In the genomic region with DNA sequence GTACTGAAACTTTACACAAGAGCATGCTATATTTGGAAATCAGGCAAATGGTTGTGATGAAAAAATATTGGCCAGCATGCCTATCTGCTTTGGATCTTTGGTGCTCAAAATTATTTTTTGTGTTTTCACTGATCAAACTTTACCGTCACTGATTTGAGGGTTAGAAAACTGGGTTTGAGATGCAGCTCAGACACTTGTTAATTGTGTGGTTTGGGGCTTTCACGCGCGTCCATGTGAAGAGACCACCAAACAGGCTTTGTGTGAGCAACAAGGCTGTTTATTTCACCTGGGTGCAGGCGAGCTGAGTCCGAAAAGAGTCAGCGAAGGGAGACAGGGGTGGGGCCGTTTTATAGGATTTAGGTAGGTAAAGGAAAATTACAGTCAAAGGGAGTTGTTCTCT, we compare ENCODE assay signal across 8 cellular contexts.
DNase-seq lines count a peak whose midpoint lies in the region; ATAC-seq and TF ChIP-seq lines count a peak whose summit lies in the region.
"Not testable (repeated sequence)": the region's sequence is repeated elsewhere in the genome, so short reads cannot be mapped to it uniquely, and the experiment has no call there.

No MANE protein-coding gene starts in this region.

- H3K23ac ChIP-seq in mesenchymal stem cell (ENCODE audit: low read length in 2 of 2), result not testable (repeated sequence)

- not testable (repeated sequence) for H3K9me2 ChIP-seq in GM23338 (ENCODE audit: insufficient read depth); Loucy (replicated peaks; ENCODE audit: low read depth, low read length)

- H3K14ac ChIP-seq in mesenchymal stem cell (ENCODE audit: low read length in 2 of 2), result not testable (repeated sequence)

- not testable (repeated sequence) for H3F3A ChIP-seq in GM23338 (replicated peaks; ENCODE audit: low read depth); Loucy (ENCODE audit: low read depth); neural progenitor cell (ENCODE audit: low read depth)

- H3K18ac ChIP-seq in mesenchymal stem cell (ENCODE audit: low read depth in 1 of 2, low read length in 2 of 2), result not testable (repeated sequence)

- H2AK5ac ChIP-seq in mesenchymal stem cell (ENCODE audit: low read length, severe bottlenecking), result not testable (repeated sequence)

- not testable (repeated sequence) for H2BK120ac ChIP-seq in mesenchymal stem cell (ENCODE audit: low read depth, low read length)

- WGBS in endodermal cell (ENCODE audit: insufficient coverage in 1 of 2, insufficient read length in 1 of 2), 2 experiments, result 52 to 90% methylated on average over 4 to 8 of the region's 8 CpGs
- 64% methylated on average over 8 of the region's 8 CpGs for WGBS in mesenchymal stem cell

- H2BK5ac ChIP-seq in mesenchymal stem cell (ENCODE audit: low read depth, low read length, poor library complexity, severe bottlenecking), result not testable (repeated sequence)

- H2BK12ac ChIP-seq in mesenchymal stem cell (ENCODE audit: low read length in 2 of 2), result not testable (repeated sequence)

- H4K8ac ChIP-seq in mesenchymal stem cell (ENCODE audit: low read length), result not testable (repeated sequence)

- not testable (repeated sequence) for H3K4me3 ChIP-seq in GM23338; HUES48 (ENCODE audit: low read depth, low read length); Loucy (ENCODE audit: low read length, poor library complexity, severe bottlenecking); endodermal cell (ENCODE audit: low read length); mesenchymal stem cell (ENCODE audit: insufficient read depth in 1 of 2, low read depth in 1 of 2, low read length in 2 of 2); neural progenitor cell

- ATAC-seq in GM23338, result not testable (repeated sequence)
- ATAC-seq in natural killer cell, result peak in 2 of 3 donors; percentile 55 to 58

- not testable (repeated sequence) for H3K27ac ChIP-seq in GM23338 (ENCODE audit: low read depth); endodermal cell (ENCODE audit: low read depth, low read length); mesenchymal stem cell (ENCODE audit: low read length, poor library complexity, severe bottlenecking); neural progenitor cell
- H3K27ac ChIP-seq in HUES48 (ENCODE audit: low read depth, low read length), result peak overlapping the region; percentile 33

- not testable (repeated sequence) for H3K4me2 ChIP-seq in GM23338; Loucy (ENCODE audit: low read depth, low read length, poor library complexity, severe bottlenecking); neural progenitor cell
- H3K4me2 ChIP-seq in mesenchymal stem cell (ENCODE audit: low read length, poor library complexity, severe bottlenecking), result peak overlapping the region; percentile 23

- not testable (repeated sequence) for H3K36me3 Mint-ChIP-seq in GM23338 (ENCODE audit: low read depth); endodermal cell (ENCODE audit: low read depth); natural killer cell; nephron progenitor cell (ENCODE audit: low read depth); neural progenitor cell

- H3K9me3 ChIP-seq in HUES48 (ENCODE audit: control insufficient read depth, insufficient read depth, low read length); Loucy (ENCODE audit: insufficient read depth, low read depth, low read length); endodermal cell (ENCODE audit: control insufficient read depth, low read length); mesenchymal stem cell (ENCODE audit: control insufficient read depth, low read length); neural progenitor cell (ENCODE audit: low read depth): not testable (repeated sequence)

- H3K27ac Mint-ChIP-seq in GM23338, neural progenitor cell: not testable (repeated sequence)
- peak overlapping the region; percentile 6 for H3K27ac Mint-ChIP-seq in endodermal cell
- peak overlapping the region in 1 of 2 donors; percentile 51 for H3K27ac Mint-ChIP-seq in natural killer cell
- peak overlapping the region; percentile 18 for H3K27ac Mint-ChIP-seq in nephron progenitor cell

- peak overlapping the region; percentile 91; the same call in 1 of the 2 replicates for H2AFZ ChIP-seq in GM23338
- peak overlapping the region; percentile 84 for H2AFZ ChIP-seq in Loucy (ENCODE audit: low read length)
- H2AFZ ChIP-seq in mesenchymal stem cell (ENCODE audit: low read depth, low read length), result not testable (repeated sequence)
- H2AFZ ChIP-seq in neural progenitor cell (replicated peaks), result peak overlapping the region; percentile 64

- not testable (repeated sequence) for H3K27me3 Mint-ChIP-seq in GM23338 (ENCODE audit: insufficient read depth, low read depth, poor library complexity); endodermal cell (ENCODE audit: insufficient read depth); natural killer cell (ENCODE audit: low read depth in 2 of 2); nephron progenitor cell (ENCODE audit: low read depth, poor library complexity); neural progenitor cell (ENCODE audit: insufficient read depth, low read depth)

- H3K79me2 ChIP-seq in GM23338 (replicated peaks; ENCODE audit: insufficient read depth); Loucy (ENCODE audit: insufficient read depth, low read length); neural progenitor cell (ENCODE audit: low read depth): not testable (repeated sequence)

- H4K91ac ChIP-seq in mesenchymal stem cell (ENCODE audit: low read length), result not testable (repeated sequence)

- H3K4ac ChIP-seq in mesenchymal stem cell (ENCODE audit: low read depth in 1 of 2, low read length in 2 of 2), result not testable (repeated sequence)

- H3K4me1 Mint-ChIP-seq in GM23338, result peaks cover 35% of the 10 kb centered on the region
- peaks cover 13% of the 10 kb centered on the region for H3K4me1 Mint-ChIP-seq in endodermal cell
- peaks cover 10 to 21% of the 10 kb centered on the region in 2 donors for H3K4me1 Mint-ChIP-seq in natural killer cell
- peaks cover 21% of the 10 kb centered on the region for H3K4me1 Mint-ChIP-seq in nephron progenitor cell
- not testable (repeated sequence) for H3K4me1 Mint-ChIP-seq in neural progenitor cell

- peaks cover 26% of the 10 kb centered on the region for H3K4me1 ChIP-seq in GM23338 (ENCODE audit: insufficient read depth)
- H3K4me1 ChIP-seq in HUES48 (ENCODE audit: control insufficient read depth, insufficient read depth, low read length), result peaks cover 25% of the 10 kb centered on the region
- not testable (repeated sequence) for H3K4me1 ChIP-seq in Loucy (ENCODE audit: insufficient read depth, low read length, poor library complexity, severe bottlenecking); endodermal cell (ENCODE audit: control insufficient read depth, insufficient read depth, low read length); mesenchymal stem cell (ENCODE audit: control insufficient read depth, insufficient read depth, low read depth, low read length); neural progenitor cell

- H3K79me1 ChIP-seq in mesenchymal stem cell (replicated peaks; ENCODE audit: low read length, poor library complexity, severe bottlenecking), result not testable (repeated sequence)

- not testable (repeated sequence) for DNase-seq in GM23338 (ENCODE audit: low spot score); endodermal cell; mesenchymal stem cell; nephron progenitor cell; neural progenitor cell (ENCODE audit: low spot score)
- DNase-seq in natural killer cell, result peak; percentile 18

- intact Hi-C loops in natural killer cell (cut with micrococcal nuclease), result not testable (repeated sequence)

- H3K27me3 ChIP-seq in GM23338 (ENCODE audit: insufficient read depth); HUES48 (ENCODE audit: control insufficient read depth, insufficient read depth, low read length); Loucy (ENCODE audit: insufficient read depth, low read length, poor library complexity, severe bottlenecking); endodermal cell (ENCODE audit: control insufficient read depth, insufficient read depth, low read length, poor library complexity, severe bottlenecking); mesenchymal stem cell (ENCODE audit: control insufficient read depth in 1 of 2, insufficient read depth in 1 of 2, low read length in 2 of 2); neural progenitor cell: not testable (repeated sequence)

- not testable (repeated sequence) for H3K4me3 Mint-ChIP-seq in GM23338, endodermal cell, nephron progenitor cell, neural progenitor cell
- peak overlapping the region; percentile 30 for H3K4me3 Mint-ChIP-seq in natural killer cell

- H3K9me3 Mint-ChIP-seq in GM23338, endodermal cell, natural killer cell, nephron progenitor cell, neural progenitor cell: not testable (repeated sequence)

- H3K36me3 ChIP-seq in GM23338 (ENCODE audit: insufficient read depth); HUES48 (ENCODE audit: control insufficient read depth, insufficient read depth, low read length); Loucy (ENCODE audit: insufficient read depth, low read length); endodermal cell (ENCODE audit: control insufficient read depth, insufficient read depth, low read length); mesenchymal stem cell (ENCODE audit: control insufficient read depth in 1 of 2, insufficient read depth in 2 of 2, low read depth in 1 of 2, low read length in 2 of 2); neural progenitor cell: not testable (repeated sequence)

- not testable (repeated sequence) for H3K9ac ChIP-seq in HUES48 (ENCODE audit: low read depth, low read length); Loucy (ENCODE audit: low read depth, low read length, poor library complexity, severe bottlenecking); endodermal cell (ENCODE audit: extremely low read depth, low read length, poor library complexity, severe bottlenecking); mesenchymal stem cell (ENCODE audit: low read length); neural progenitor cell

- TF ChIP-seq CTCF in GM23338 (conservative IDR thresholded peaks at IDR 0.05; ENCODE audit: low read depth in 2 of 2); Loucy (conservative IDR thresholded peaks at IDR 0.05; ENCODE audit: low read length); endodermal cell (conservative IDR thresholded peaks at IDR 0.05); natural killer cell (IDR thresholded peaks at IDR 0.05); nephron progenitor cell (IDR thresholded peaks at IDR 0.05); neural progenitor cell (IDR thresholded peaks at IDR 0.05): not testable (repeated sequence)

- H2BK15ac ChIP-seq in mesenchymal stem cell (ENCODE audit: low read depth, poor library complexity, severe bottlenecking), result not testable (repeated sequence)

- not testable (repeated sequence) for H4K20me1 ChIP-seq in GM23338 (replicated peaks; ENCODE audit: insufficient read depth); Loucy (ENCODE audit: insufficient read depth, low read length, poor library complexity, severe bottlenecking); neural progenitor cell (ENCODE audit: low read depth)
